8 cellular contexts compared by ENCODE assay signal in genomic region chr1:17075470-17076255, GRCh38. TPM values are rescaled to one million over a fixed set of nuclear protein-coding genes. Genes with fewer than 3 reads are reported as not detected.
DNase-seq lines count a peak whose midpoint lies in the region; ATAC-seq and TF ChIP-seq lines count a peak whose summit lies in the region.

No MANE protein-coding gene starts in this region.

- H3K36me3 Mint-ChIP-seq in mesothelial cell of epicardium = no peaks in the 10 kb centered on the region

- CTCF ChIA-PET in A673 (lab: Charles Lee) = interaction anchor here (0.6 to 1.1 kb wide), 2 partner anchors 15 to 441 kb away, joined by 4 read pairs; no protein-coding TSS in a partner anchor

- no TSS peak for BruUV-seq in A673 (replicated peaks; lab: Mats Ljungman, UMichigan)

- no peaks in the 10 kb centered on the region for H3K9me3 Mint-ChIP-seq in mesothelial cell of epicardium

- no peak for ATAC-seq in heart left ventricle

- H3K27me3 Mint-ChIP-seq in mesothelial cell of epicardium (ENCODE audit: low read depth) = no peaks in the 10 kb centered on the region

- DNase-seq in A673 (ENCODE audit: low spot score) (peak; percentile 50), Peyer's patch (peak in 1 of 3 donors; percentile 53), fibroblast of the aortic adventitia (ENCODE audit: low read depth) (no peak), mesothelial cell of epicardium (ENCODE audit: low spot score in 2 of 2, unreplicated experiment in 2 of 2) (no peak), NCI-H187 (lab: John Stamatoyannopoulos, UW) (no peak), heart left ventricle (no peak), GOT3 (lab: John Stamatoyannopoulos, UW) (no peak)

- H3K36me3 ChIP-seq in A673 (ENCODE audit: insufficient read depth, low read length, poor library complexity, severe bottlenecking) (peaks cover 4% of the 10 kb centered on the region), Peyer's patch (no peaks in the 10 kb centered on the region), heart left ventricle (no peaks in the 10 kb centered on the region)

- no peak overlapping the region for H3K27ac Mint-ChIP-seq in mesothelial cell of epicardium

- no peak overlapping the region for H3K27ac ChIP-seq in A673 (ENCODE audit: low read depth, low read length, poor library complexity, severe bottlenecking)
- no peak overlapping the region for H3K27ac ChIP-seq in Peyer's patch
- no peak overlapping the region for H3K27ac ChIP-seq in heart left ventricle

- TF ChIP-seq POLR2A in Peyer's patch (IDR thresholded peaks at IDR 0.05) (no peak), heart left ventricle (IDR thresholded peaks at IDR 0.05) (no peak)

- H3K27me3 ChIP-seq in A673 (replicated peaks; ENCODE audit: insufficient read depth, low read depth, low read length, poor library complexity) = no peaks in the 10 kb centered on the region
- H3K27me3 ChIP-seq in Peyer's patch = no peaks in the 10 kb centered on the region
- H3K27me3 ChIP-seq in heart left ventricle = no peaks in the 10 kb centered on the region

- peak; percentile 43; the same call in 1 of the 2 replicates for TF ChIP-seq CTCF in A673 (conservative IDR thresholded peaks at IDR 0.05; ENCODE audit: low read depth, low read length)
- peak; percentile 70 for TF ChIP-seq CTCF in GM12873 (IDR thresholded peaks at IDR 0.05; ENCODE audit: insufficient read depth, low read depth, low read length, missing control alignments)
- TF ChIP-seq CTCF in Peyer's patch (IDR thresholded peaks at IDR 0.05) = peak in 4 of 6 experiments; percentile 22 to 60 (median 44)
- TF ChIP-seq CTCF in fibroblast of the aortic adventitia (IDR thresholded peaks at IDR 0.05; ENCODE audit: insufficient read depth, low read length) = peak; percentile 42
- TF ChIP-seq CTCF in mesothelial cell of epicardium (IDR thresholded peaks at IDR 0.05; ENCODE audit: unreplicated experiment) = no peak
- peak in 1 of 12 donors; percentile 37 for TF ChIP-seq CTCF in heart left ventricle (IDR thresholded peaks at IDR 0.05)

- POLR2A ChIA-PET in A673 (lab: Charles Lee; ENCODE audit: low non-redundant PET) = no interaction called here

- H3K4me1 ChIP-seq in A673 (ENCODE audit: insufficient read depth, low read length, poor library complexity, severe bottlenecking) = no peaks in the 10 kb centered on the region
- H3K4me1 ChIP-seq in Peyer's patch = no peaks in the 10 kb centered on the region
- H3K4me1 ChIP-seq in heart left ventricle = no peaks in the 10 kb centered on the region

- no peak overlapping the region for H3K4me3 Mint-ChIP-seq in mesothelial cell of epicardium

- 66 to 75% (median 74%) methylated on average over 17 of the region's 17 CpGs for WGBS in heart left ventricle, 4 donors

- no peaks in the 10 kb centered on the region for H3K9me3 ChIP-seq in A673 (ENCODE audit: low read depth, low read length, poor library complexity, severe bottlenecking)
- H3K9me3 ChIP-seq in Peyer's patch = no peaks in the 10 kb centered on the region
- H3K9me3 ChIP-seq in heart left ventricle = no peaks in the 10 kb centered on the region

- no peak overlapping the region for H3K4me3 ChIP-seq in A673 (ENCODE audit: low read depth, low read length, poor library complexity, severe bottlenecking)
- no peak overlapping the region for H3K4me3 ChIP-seq in Peyer's patch
- no peak overlapping the region for H3K4me3 ChIP-seq in fibroblast of the aortic adventitia (ENCODE audit: low read depth, low read length)
- H3K4me3 ChIP-seq in heart left ventricle = no peak overlapping the region

- intact Hi-C loops in A673 (cut with micrococcal nuclease; ENCODE audit: unreplicated experiment) = no loop called here
- intact Hi-C loops in heart left ventricle (cut with DNase I) = no loop called here

- no peaks in the 10 kb centered on the region for H3K4me1 Mint-ChIP-seq in mesothelial cell of epicardium

RNA-seq across cellular contexts. Expression of gene SDHB, which starts 21.8 kb away (rescaled TPM):
- total RNA-seq in A673 (2021) (207 and 208 TPM in 2 replicates), Peyer's patch (100 to 1,000 TPM; 106 to 277 (median 175) TPM), fibroblast of the aortic adventitia (ENCODE audit: low replicate concordance) (48.4 and 106 TPM in 2 replicates), mesothelial cell of epicardium (43.3 to 48.5 TPM (median 46.5 TPM) in 3 replicates), heart left ventricle (100 to 1,000 TPM; 226 to 617 (median 341) TPM)
- polyA plus RNA-seq in heart left ventricle = 100 to 1,000 TPM; 174 to 305 TPM

RNA-seq across cellular contexts. Expression of gene PADI2, which starts 43.6 kb away (rescaled TPM):
- total RNA-seq in A673 (2021) (26.4 and 27.7 TPM in 2 replicates), Peyer's patch (100 to 1,000 TPM in 1 of 4 donors, 10 to 100 TPM in 3; 29.7 to 191 (median 57.9) TPM), fibroblast of the aortic adventitia (ENCODE audit: low replicate concordance) (0.09 and 0.16 TPM in 2 replicates), mesothelial cell of epicardium (0.49 to 0.62 TPM (median 0.52 TPM) in 3 replicates), heart left ventricle (1 to 10 TPM in 1 of 9 donors, under 1 TPM in 8; 0.12 to 2.0 (median 0.69) TPM)
- under 1 TPM; 0.08 to 0.10 TPM for polyA plus RNA-seq in heart left ventricle
